Comparison of ENCODE assay signal across 1 cellular context in the genomic region with DNA sequence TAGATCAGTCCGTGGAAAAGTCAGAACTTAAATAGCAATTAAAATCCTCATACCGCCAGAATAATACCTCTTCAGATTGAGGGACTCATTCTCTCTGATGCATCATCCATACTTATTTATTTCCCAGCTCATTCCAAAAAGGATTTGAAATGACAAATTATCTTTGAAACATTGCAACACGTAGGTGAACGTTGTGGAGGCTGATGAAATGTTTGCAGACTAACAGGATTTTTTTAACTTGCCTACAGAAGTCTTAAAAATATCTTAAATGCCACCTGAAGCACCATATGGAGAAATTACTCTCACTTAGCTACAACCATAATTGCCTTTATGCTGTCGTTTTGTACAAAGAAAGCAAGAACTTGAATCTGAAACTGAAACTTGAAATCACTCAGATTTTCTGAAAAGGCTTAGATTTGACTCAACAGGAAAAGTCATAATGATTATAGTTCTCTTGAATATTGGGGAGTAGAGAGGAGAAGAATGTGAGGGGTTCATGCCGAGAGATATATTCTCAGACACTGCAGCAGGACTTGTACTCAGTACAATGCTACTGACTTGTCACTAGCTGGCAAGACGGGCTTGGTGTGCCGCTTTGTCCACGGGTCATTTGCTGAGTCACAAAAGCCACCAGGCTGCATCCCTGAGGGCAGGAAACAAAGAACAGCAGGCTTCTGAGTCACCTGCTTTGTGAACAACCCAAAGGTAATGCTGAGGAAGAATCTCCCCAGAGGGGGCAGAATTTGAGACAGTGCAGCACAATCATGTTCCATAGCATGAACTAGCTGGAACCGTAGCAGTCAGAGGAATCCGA.
TF ChIP-seq lines count a peak whose summit lies in the region.

No MANE protein-coding gene starts in this region.

TF ChIP-seq in HepG2, 621 proteins besides CTCF, POLR2A, EP300 and RAD21 (continued from another document):
- TF ChIP-seq, protein P1, sequence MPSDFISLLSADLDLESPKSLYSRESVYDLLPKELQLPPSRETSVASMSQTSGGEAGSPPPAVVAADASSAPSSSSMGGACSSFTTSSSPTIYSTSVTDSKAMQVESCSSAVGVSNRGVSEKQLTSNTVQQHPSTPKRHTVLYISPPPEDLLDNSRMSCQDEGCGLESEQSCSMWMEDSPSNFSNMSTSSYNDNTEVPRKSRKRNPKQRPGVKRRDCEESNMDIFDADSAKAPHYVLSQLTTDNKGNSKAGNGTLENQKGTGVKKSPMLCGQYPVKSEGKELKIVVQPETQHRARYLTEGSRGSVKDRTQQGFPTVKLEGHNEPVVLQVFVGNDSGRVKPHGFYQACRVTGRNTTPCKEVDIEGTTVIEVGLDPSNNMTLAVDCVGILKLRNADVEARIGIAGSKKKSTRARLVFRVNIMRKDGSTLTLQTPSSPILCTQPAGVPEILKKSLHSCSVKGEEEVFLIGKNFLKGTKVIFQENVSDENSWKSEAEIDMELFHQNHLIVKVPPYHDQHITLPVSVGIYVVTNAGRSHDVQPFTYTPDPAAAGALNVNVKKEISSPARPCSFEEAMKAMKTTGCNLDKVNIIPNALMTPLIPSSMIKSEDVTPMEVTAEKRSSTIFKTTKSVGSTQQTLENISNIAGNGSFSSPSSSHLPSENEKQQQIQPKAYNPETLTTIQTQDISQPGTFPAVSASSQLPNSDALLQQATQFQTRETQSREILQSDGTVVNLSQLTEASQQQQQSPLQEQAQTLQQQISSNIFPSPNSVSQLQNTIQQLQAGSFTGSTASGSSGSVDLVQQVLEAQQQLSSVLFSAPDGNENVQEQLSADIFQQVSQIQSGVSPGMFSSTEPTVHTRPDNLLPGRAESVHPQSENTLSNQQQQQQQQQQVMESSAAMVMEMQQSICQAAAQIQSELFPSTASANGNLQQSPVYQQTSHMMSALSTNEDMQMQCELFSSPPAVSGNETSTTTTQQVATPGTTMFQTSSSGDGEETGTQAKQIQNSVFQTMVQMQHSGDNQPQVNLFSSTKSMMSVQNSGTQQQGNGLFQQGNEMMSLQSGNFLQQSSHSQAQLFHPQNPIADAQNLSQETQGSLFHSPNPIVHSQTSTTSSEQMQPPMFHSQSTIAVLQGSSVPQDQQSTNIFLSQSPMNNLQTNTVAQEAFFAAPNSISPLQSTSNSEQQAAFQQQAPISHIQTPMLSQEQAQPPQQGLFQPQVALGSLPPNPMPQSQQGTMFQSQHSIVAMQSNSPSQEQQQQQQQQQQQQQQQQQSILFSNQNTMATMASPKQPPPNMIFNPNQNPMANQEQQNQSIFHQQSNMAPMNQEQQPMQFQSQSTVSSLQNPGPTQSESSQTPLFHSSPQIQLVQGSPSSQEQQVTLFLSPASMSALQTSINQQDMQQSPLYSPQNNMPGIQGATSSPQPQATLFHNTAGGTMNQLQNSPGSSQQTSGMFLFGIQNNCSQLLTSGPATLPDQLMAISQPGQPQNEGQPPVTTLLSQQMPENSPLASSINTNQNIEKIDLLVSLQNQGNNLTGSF (CRISPR knock-in tag; IDR thresholded peaks at IDR 0.05): no peak
- TF ChIP-seq NR1H2 (CRISPR knock-in tag; IDR thresholded peaks at IDR 0.05; ENCODE audit: borderline replicate concordance, low read depth) (no peak), MAFF (IDR thresholded peaks at IDR 0.05; ENCODE audit: low read depth, low read length) (peak; percentile 72), MAFG (CRISPR knock-in tag; IDR thresholded peaks at IDR 0.05) (peak; percentile 74), SAP130 (CRISPR knock-in tag; IDR thresholded peaks at IDR 0.05; ENCODE audit: low read depth) (peak; percentile 29; the same call in 1 of the 2 replicates), ZNF232 (CRISPR knock-in tag; IDR thresholded peaks at IDR 0.05; ENCODE audit: borderline replicate concordance) (no peak), NFE2L2 (IDR thresholded peaks at IDR 0.05; ENCODE audit: low read length) (peak; percentile 78), FOSL2 (CRISPR knock-in tag; IDR thresholded peaks at IDR 0.05) (peak; percentile 87), RARA (CRISPR knock-in tag; IDR thresholded peaks at IDR 0.05) (peak; percentile 12; the same call in 1 of the 2 replicates), SOX5 (CRISPR knock-in tag; IDR thresholded peaks at IDR 0.05; ENCODE audit: borderline replicate concordance) (peak; percentile 65; the same call in 1 of the 2 replicates), ZNF839 (CRISPR knock-in tag; IDR thresholded peaks at IDR 0.05; ENCODE audit: borderline replicate concordance) (no peak), ONECUT2 (CRISPR knock-in tag; IDR thresholded peaks at IDR 0.05) (no peak), NFE2 (CRISPR knock-in tag; IDR thresholded peaks at IDR 0.05) (peak; percentile 31; the same call in 1 of the 2 replicates), ARHGAP35 (CRISPR knock-in tag; IDR thresholded peaks at IDR 0.05; ENCODE audit: borderline replicate concordance) (no peak)
- TF ChIP-seq, protein P2, sequence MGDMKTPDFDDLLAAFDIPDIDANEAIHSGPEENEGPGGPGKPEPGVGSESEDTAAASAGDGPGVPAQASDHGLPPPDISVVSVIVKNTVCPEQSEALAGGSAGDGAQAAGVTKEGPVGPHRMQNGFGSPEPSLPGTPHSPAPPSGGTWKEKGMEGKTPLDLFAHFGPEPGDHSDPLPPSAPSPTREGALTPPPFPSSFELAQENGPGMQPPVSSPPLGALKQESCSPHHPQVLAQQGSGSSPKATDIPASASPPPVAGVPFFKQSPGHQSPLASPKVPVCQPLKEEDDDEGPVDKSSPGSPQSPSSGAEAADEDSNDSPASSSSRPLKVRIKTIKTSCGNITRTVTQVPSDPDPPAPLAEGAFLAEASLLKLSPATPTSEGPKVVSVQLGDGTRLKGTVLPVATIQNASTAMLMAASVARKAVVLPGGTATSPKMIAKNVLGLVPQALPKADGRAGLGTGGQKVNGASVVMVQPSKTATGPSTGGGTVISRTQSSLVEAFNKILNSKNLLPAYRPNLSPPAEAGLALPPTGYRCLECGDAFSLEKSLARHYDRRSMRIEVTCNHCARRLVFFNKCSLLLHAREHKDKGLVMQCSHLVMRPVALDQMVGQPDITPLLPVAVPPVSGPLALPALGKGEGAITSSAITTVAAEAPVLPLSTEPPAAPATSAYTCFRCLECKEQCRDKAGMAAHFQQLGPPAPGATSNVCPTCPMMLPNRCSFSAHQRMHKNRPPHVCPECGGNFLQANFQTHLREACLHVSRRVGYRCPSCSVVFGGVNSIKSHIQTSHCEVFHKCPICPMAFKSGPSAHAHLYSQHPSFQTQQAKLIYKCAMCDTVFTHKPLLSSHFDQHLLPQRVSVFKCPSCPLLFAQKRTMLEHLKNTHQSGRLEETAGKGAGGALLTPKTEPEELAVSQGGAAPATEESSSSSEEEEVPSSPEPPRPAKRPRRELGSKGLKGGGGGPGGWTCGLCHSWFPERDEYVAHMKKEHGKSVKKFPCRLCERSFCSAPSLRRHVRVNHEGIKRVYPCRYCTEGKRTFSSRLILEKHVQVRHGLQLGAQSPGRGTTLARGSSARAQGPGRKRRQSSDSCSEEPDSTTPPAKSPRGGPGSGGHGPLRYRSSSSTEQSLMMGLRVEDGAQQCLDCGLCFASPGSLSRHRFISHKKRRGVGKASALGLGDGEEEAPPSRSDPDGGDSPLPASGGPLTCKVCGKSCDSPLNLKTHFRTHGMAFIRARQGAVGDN (CRISPR knock-in tag; IDR thresholded peaks at IDR 0.05): no peak
- TF ChIP-seq, protein P3, sequence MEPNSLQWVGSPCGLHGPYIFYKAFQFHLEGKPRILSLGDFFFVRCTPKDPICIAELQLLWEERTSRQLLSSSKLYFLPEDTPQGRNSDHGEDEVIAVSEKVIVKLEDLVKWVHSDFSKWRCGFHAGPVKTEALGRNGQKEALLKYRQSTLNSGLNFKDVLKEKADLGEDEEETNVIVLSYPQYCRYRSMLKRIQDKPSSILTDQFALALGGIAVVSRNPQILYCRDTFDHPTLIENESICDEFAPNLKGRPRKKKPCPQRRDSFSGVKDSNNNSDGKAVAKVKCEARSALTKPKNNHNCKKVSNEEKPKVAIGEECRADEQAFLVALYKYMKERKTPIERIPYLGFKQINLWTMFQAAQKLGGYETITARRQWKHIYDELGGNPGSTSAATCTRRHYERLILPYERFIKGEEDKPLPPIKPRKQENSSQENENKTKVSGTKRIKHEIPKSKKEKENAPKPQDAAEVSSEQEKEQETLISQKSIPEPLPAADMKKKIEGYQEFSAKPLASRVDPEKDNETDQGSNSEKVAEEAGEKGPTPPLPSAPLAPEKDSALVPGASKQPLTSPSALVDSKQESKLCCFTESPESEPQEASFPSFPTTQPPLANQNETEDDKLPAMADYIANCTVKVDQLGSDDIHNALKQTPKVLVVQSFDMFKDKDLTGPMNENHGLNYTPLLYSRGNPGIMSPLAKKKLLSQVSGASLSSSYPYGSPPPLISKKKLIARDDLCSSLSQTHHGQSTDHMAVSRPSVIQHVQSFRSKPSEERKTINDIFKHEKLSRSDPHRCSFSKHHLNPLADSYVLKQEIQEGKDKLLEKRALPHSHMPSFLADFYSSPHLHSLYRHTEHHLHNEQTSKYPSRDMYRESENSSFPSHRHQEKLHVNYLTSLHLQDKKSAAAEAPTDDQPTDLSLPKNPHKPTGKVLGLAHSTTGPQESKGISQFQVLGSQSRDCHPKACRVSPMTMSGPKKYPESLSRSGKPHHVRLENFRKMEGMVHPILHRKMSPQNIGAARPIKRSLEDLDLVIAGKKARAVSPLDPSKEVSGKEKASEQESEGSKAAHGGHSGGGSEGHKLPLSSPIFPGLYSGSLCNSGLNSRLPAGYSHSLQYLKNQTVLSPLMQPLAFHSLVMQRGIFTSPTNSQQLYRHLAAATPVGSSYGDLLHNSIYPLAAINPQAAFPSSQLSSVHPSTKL (CRISPR knock-in tag; IDR thresholded peaks at IDR 0.05): 0 out of 2 replicates have a peak, but pooled peaks have one; percentile 17
- TF ChIP-seq, protein P4, sequence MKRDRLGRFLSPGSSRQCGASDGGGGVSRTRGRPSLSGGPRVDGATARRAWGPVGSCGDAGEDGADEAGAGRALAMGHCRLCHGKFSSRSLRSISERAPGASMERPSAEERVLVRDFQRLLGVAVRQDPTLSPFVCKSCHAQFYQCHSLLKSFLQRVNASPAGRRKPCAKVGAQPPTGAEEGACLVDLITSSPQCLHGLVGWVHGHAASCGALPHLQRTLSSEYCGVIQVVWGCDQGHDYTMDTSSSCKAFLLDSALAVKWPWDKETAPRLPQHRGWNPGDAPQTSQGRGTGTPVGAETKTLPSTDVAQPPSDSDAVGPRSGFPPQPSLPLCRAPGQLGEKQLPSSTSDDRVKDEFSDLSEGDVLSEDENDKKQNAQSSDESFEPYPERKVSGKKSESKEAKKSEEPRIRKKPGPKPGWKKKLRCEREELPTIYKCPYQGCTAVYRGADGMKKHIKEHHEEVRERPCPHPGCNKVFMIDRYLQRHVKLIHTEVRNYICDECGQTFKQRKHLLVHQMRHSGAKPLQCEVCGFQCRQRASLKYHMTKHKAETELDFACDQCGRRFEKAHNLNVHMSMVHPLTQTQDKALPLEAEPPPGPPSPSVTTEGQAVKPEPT (CRISPR knock-in tag; IDR thresholded peaks at IDR 0.05; ENCODE audit: low read depth): no peak
